In genomic region chr1:150150511-150151021, GRCh38 we compare ENCODE assay signal across 3 cellular contexts.
TF ChIP-seq lines count a peak whose summit lies in the region.

No MANE protein-coding gene starts in this region.

TF ChIP-seq in A549, 52 proteins besides CTCF, POLR2A, EP300 and RAD21:
- TF ChIP-seq EHF (CRISPR knock-in tag; IDR thresholded peaks at IDR 0.05) (no peak), TP53 (CRISPR knock-in tag; IDR thresholded peaks at IDR 0.05) (no peak), FOSB (CRISPR knock-in tag; IDR thresholded peaks at IDR 0.05) (no peak), HDAC2 (IDR thresholded peaks at IDR 0.05) (no peak), FOSL2 (IDR thresholded peaks at IDR 0.05) (no peak), FOSL2 (CRISPR knock-in tag; IDR thresholded peaks at IDR 0.05) (no peak), GATA3 (IDR thresholded peaks at IDR 0.05; ENCODE audit: borderline replicate concordance) (no peak), HEYL (CRISPR knock-in tag; IDR thresholded peaks at IDR 0.05) (no peak)

TF ChIP-seq in WTC11, 78 proteins besides CTCF, POLR2A, EP300 and RAD21:
- TF ChIP-seq NFATC4 (CRISPR knock-in tag; IDR thresholded peaks at IDR 0.05) = no peak
- no peak for TF ChIP-seq EMX1 (CRISPR knock-in tag; IDR thresholded peaks at IDR 0.05)
- no peak for TF ChIP-seq MXD4 (CRISPR knock-in tag; IDR thresholded peaks at IDR 0.05; ENCODE audit: borderline replicate concordance)
- TF ChIP-seq E2F4 (CRISPR knock-in tag; IDR thresholded peaks at IDR 0.05; ENCODE audit: borderline replicate concordance, low read depth) = no peak
- TF ChIP-seq HMGA2 (CRISPR knock-in tag; IDR thresholded peaks at IDR 0.05) = no peak
- TF ChIP-seq GTF2I (CRISPR knock-in tag; conservative IDR thresholded peaks at IDR 0.05) = no peak
- no peak for TF ChIP-seq SOX15 (CRISPR knock-in tag; IDR thresholded peaks at IDR 0.05)
- TF ChIP-seq AFF4 (CRISPR knock-in tag; IDR thresholded peaks at IDR 0.05; ENCODE audit: borderline replicate concordance) = no peak
- no peak for TF ChIP-seq CREM (CRISPR knock-in tag; IDR thresholded peaks at IDR 0.05)
- no peak for TF ChIP-seq ZNF512 (CRISPR knock-in tag; IDR thresholded peaks at IDR 0.05; ENCODE audit: borderline replicate concordance)
- no peak for TF ChIP-seq ZNF671 (CRISPR knock-in tag; IDR thresholded peaks at IDR 0.05)
- no peak for TF ChIP-seq ZNF396 (CRISPR knock-in tag; IDR thresholded peaks at IDR 0.05; ENCODE audit: borderline replicate concordance)
- TF ChIP-seq E2F1 (CRISPR knock-in tag; IDR thresholded peaks at IDR 0.05) = no peak
- no peak for TF ChIP-seq CBFB (CRISPR knock-in tag; IDR thresholded peaks at IDR 0.05; ENCODE audit: low read depth)
- TF ChIP-seq ZNF263 (CRISPR knock-in tag; IDR thresholded peaks at IDR 0.05; ENCODE audit: low read depth) = no peak
- no peak for TF ChIP-seq RELA (CRISPR knock-in tag; IDR thresholded peaks at IDR 0.05; ENCODE audit: borderline replicate concordance)

TF ChIP-seq in H1, 55 proteins besides CTCF, POLR2A, EP300 and RAD21:
- TF ChIP-seq SIN3A (conservative IDR thresholded peaks at IDR 0.05 in 1 of 2, IDR thresholded peaks at IDR 0.05 in 1 of 2; ENCODE audit: low read depth in 1 of 2, low read length in 2 of 2) = 0 out of 4 replicates have a peak, but pooled peaks of 1 of the 2 experiments have one; percentile 21
- TF ChIP-seq KDM5A (IDR thresholded peaks at IDR 0.05; ENCODE audit: low read length) = no peak
- TF ChIP-seq SP1 (IDR thresholded peaks at IDR 0.05; ENCODE audit: low read depth, low read length) = no peak
- TF ChIP-seq SP4 (IDR thresholded peaks at IDR 0.05; ENCODE audit: low read length) = no peak
- TF ChIP-seq ASH2L (IDR thresholded peaks at IDR 0.05; ENCODE audit: low read length) = peak; percentile 46
- TF ChIP-seq PHF8 (conservative IDR thresholded peaks at IDR 0.05; ENCODE audit: low read depth, low read length) = peak; percentile 8; the same call in 1 of the 2 replicates
- TF ChIP-seq TAF7 (optimal IDR thresholded peaks at IDR 0.05; ENCODE audit: borderline replicate concordance, low read depth, low read length) = no peak
- TF ChIP-seq JUN (IDR thresholded peaks at IDR 0.05; ENCODE audit: low read depth, low read length) = no peak
- no peak for TF ChIP-seq KDM4A (IDR thresholded peaks at IDR 0.05; ENCODE audit: low read depth, low read length, severe bottlenecking)
- TF ChIP-seq RNF2 (IDR thresholded peaks at IDR 0.05; ENCODE audit: borderline replicate concordance, low read depth, low read length, missing control alignments, poor library complexity, severe bottlenecking) = no peak
- no peak for TF ChIP-seq CBX8 (IDR thresholded peaks at IDR 0.05; ENCODE audit: borderline replicate concordance, low read depth, low read length)
- 0 out of 2 replicates have a peak, but pooled peaks have one; percentile 42 for TF ChIP-seq TAF1 (IDR thresholded peaks at IDR 0.05; ENCODE audit: low read depth, low read length)
- no peak for TF ChIP-seq SUZ12 (IDR thresholded peaks at IDR 0.05; ENCODE audit: low read length)
- TF ChIP-seq TBP (IDR thresholded peaks at IDR 0.05; ENCODE audit: low read depth, low read length) = 0 out of 2 replicates have a peak, but pooled peaks have one; percentile 15
- no peak for TF ChIP-seq GTF2F1 (IDR thresholded peaks at IDR 0.05; ENCODE audit: borderline replicate concordance, low read depth, low read length)
- no peak for TF ChIP-seq E2F6 (IDR thresholded peaks at IDR 0.05)
